ENCODE assay signal across 2 cellular contexts in the genomic region with DNA sequence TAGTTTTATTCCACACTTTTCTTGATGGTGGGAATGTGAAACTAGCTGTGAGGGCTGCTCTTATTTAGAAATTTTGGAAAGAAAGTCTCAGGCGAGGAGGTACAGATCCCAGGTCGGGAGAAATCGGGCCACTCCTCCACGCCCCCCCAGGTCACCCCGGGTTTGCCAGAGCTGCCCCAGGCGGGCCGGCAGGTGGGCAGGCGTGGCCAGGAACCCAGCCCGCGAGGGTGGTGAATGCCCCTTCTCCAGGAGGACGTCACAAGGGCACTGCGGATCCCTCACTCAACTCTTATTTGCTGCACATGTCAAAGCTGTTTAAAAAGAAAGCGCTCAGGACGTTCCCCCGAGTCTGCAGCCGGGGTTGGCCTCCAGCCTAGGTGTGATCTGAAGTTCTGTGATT.
TF ChIP-seq lines count a peak whose summit lies in the region.

No MANE protein-coding gene starts in this region.

TF ChIP-seq in A549, 52 proteins besides CTCF, POLR2A, EP300 and RAD21:
- TF ChIP-seq, protein P1, sequence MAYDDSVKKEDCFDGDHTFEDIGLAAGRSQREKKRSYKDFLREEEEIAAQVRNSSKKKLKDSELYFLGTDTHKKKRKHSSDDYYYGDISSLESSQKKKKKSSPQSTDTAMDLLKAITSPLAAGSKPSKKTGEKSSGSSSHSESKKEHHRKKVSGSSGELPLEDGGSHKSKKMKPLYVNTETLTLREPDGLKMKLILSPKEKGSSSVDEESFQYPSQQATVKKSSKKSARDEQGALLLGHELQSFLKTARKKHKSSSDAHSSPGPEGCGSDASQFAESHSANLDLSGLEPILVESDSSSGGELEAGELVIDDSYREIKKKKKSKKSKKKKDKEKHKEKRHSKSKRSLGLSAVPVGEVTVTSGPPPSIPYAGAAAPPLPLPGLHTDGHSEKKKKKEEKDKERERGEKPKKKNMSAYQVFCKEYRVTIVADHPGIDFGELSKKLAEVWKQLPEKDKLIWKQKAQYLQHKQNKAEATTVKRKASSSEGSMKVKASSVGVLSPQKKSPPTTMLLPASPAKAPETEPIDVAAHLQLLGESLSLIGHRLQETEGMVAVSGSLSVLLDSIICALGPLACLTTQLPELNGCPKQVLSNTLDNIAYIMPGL (CRISPR knock-in tag; IDR thresholded peaks at IDR 0.05; ENCODE audit: borderline replicate concordance), result no peak
- TF ChIP-seq, protein P2, sequence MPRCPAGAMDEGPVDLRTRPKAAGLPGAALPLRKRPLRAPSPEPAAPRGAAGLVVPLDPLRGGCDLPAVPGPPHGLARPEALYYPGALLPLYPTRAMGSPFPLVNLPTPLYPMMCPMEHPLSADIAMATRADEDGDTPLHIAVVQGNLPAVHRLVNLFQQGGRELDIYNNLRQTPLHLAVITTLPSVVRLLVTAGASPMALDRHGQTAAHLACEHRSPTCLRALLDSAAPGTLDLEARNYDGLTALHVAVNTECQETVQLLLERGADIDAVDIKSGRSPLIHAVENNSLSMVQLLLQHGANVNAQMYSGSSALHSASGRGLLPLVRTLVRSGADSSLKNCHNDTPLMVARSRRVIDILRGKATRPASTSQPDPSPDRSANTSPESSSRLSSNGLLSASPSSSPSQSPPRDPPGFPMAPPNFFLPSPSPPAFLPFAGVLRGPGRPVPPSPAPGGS (IDR thresholded peaks at IDR 0.05), result no peak
- TF ChIP-seq ZC3H11A (IDR thresholded peaks at IDR 0.05) (no peak), GATA3 (IDR thresholded peaks at IDR 0.05; ENCODE audit: borderline replicate concordance) (no peak), MYC (IDR thresholded peaks at IDR 0.05; ENCODE audit: borderline replicate concordance, low read length) (no peak), CHD2 (IDR thresholded peaks at IDR 0.05; ENCODE audit: low read length, partially characterized antibody) (no peak), CEBPB (IDR thresholded peaks at IDR 0.05) (no peak), MAFK (IDR thresholded peaks at IDR 0.05; ENCODE audit: partially characterized antibody) (no peak), TP53 (CRISPR knock-in tag; IDR thresholded peaks at IDR 0.05) (no peak)
- TF ChIP-seq, protein P3, sequence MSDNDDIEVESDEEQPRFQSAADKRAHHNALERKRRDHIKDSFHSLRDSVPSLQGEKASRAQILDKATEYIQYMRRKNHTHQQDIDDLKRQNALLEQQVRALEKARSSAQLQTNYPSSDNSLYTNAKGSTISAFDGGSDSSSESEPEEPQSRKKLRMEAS (IDR thresholded peaks at IDR 0.05), result no peak
- TF ChIP-seq, protein P4, sequence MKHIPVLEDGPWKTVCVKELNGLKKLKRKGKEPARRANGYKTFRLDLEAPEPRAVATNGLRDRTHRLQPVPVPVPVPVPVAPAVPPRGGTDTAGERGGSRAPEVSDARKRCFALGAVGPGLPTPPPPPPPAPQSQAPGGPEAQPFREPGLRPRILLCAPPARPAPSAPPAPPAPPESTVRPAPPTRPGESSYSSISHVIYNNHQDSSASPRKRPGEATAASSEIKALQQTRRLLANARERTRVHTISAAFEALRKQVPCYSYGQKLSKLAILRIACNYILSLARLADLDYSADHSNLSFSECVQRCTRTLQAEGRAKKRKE (CRISPR knock-in tag; IDR thresholded peaks at IDR 0.05; ENCODE audit: low read depth), result no peak

TF ChIP-seq in GM23338, 12 proteins besides CTCF, POLR2A, EP300 and RAD21:
- no peak for TF ChIP-seq STAT1 (IDR thresholded peaks at IDR 0.05; ENCODE audit: unreplicated experiment)
- TF ChIP-seq, protein P5, sequence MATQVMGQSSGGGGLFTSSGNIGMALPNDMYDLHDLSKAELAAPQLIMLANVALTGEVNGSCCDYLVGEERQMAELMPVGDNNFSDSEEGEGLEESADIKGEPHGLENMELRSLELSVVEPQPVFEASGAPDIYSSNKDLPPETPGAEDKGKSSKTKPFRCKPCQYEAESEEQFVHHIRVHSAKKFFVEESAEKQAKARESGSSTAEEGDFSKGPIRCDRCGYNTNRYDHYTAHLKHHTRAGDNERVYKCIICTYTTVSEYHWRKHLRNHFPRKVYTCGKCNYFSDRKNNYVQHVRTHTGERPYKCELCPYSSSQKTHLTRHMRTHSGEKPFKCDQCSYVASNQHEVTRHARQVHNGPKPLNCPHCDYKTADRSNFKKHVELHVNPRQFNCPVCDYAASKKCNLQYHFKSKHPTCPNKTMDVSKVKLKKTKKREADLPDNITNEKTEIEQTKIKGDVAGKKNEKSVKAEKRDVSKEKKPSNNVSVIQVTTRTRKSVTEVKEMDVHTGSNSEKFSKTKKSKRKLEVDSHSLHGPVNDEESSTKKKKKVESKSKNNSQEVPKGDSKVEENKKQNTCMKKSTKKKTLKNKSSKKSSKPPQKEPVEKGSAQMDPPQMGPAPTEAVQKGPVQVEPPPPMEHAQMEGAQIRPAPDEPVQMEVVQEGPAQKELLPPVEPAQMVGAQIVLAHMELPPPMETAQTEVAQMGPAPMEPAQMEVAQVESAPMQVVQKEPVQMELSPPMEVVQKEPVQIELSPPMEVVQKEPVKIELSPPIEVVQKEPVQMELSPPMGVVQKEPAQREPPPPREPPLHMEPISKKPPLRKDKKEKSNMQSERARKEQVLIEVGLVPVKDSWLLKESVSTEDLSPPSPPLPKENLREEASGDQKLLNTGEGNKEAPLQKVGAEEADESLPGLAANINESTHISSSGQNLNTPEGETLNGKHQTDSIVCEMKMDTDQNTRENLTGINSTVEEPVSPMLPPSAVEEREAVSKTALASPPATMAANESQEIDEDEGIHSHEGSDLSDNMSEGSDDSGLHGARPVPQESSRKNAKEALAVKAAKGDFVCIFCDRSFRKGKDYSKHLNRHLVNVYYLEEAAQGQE (IDR thresholded peaks at IDR 0.05; ENCODE audit: unreplicated experiment), result no peak
- TF ChIP-seq ZNF331 (CRISPR knock-in tag; IDR thresholded peaks at IDR 0.05; ENCODE audit: low read depth), result no peak
- TF ChIP-seq POLR2AphosphoS5 (IDR thresholded peaks at IDR 0.05; ENCODE audit: low read depth), result no peak
- no peak for TF ChIP-seq EZH2phosphoT487 (IDR thresholded peaks at IDR 0.05; ENCODE audit: unreplicated experiment)
- TF ChIP-seq, protein P6, sequence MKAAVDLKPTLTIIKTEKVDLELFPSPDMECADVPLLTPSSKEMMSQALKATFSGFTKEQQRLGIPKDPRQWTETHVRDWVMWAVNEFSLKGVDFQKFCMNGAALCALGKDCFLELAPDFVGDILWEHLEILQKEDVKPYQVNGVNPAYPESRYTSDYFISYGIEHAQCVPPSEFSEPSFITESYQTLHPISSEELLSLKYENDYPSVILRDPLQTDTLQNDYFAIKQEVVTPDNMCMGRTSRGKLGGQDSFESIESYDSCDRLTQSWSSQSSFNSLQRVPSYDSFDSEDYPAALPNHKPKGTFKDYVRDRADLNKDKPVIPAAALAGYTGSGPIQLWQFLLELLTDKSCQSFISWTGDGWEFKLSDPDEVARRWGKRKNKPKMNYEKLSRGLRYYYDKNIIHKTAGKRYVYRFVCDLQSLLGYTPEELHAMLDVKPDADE (IDR thresholded peaks at IDR 0.05), result no peak
- TF ChIP-seq CREB1 (CRISPR knock-in tag; IDR thresholded peaks at IDR 0.05; ENCODE audit: low read depth), result no peak
- TF ChIP-seq ZNF114 (CRISPR knock-in tag; IDR thresholded peaks at IDR 0.05), result no peak
- TF ChIP-seq NANOG (IDR thresholded peaks at IDR 0.05; ENCODE audit: borderline replicate concordance), result no peak
- TF ChIP-seq, protein P7, sequence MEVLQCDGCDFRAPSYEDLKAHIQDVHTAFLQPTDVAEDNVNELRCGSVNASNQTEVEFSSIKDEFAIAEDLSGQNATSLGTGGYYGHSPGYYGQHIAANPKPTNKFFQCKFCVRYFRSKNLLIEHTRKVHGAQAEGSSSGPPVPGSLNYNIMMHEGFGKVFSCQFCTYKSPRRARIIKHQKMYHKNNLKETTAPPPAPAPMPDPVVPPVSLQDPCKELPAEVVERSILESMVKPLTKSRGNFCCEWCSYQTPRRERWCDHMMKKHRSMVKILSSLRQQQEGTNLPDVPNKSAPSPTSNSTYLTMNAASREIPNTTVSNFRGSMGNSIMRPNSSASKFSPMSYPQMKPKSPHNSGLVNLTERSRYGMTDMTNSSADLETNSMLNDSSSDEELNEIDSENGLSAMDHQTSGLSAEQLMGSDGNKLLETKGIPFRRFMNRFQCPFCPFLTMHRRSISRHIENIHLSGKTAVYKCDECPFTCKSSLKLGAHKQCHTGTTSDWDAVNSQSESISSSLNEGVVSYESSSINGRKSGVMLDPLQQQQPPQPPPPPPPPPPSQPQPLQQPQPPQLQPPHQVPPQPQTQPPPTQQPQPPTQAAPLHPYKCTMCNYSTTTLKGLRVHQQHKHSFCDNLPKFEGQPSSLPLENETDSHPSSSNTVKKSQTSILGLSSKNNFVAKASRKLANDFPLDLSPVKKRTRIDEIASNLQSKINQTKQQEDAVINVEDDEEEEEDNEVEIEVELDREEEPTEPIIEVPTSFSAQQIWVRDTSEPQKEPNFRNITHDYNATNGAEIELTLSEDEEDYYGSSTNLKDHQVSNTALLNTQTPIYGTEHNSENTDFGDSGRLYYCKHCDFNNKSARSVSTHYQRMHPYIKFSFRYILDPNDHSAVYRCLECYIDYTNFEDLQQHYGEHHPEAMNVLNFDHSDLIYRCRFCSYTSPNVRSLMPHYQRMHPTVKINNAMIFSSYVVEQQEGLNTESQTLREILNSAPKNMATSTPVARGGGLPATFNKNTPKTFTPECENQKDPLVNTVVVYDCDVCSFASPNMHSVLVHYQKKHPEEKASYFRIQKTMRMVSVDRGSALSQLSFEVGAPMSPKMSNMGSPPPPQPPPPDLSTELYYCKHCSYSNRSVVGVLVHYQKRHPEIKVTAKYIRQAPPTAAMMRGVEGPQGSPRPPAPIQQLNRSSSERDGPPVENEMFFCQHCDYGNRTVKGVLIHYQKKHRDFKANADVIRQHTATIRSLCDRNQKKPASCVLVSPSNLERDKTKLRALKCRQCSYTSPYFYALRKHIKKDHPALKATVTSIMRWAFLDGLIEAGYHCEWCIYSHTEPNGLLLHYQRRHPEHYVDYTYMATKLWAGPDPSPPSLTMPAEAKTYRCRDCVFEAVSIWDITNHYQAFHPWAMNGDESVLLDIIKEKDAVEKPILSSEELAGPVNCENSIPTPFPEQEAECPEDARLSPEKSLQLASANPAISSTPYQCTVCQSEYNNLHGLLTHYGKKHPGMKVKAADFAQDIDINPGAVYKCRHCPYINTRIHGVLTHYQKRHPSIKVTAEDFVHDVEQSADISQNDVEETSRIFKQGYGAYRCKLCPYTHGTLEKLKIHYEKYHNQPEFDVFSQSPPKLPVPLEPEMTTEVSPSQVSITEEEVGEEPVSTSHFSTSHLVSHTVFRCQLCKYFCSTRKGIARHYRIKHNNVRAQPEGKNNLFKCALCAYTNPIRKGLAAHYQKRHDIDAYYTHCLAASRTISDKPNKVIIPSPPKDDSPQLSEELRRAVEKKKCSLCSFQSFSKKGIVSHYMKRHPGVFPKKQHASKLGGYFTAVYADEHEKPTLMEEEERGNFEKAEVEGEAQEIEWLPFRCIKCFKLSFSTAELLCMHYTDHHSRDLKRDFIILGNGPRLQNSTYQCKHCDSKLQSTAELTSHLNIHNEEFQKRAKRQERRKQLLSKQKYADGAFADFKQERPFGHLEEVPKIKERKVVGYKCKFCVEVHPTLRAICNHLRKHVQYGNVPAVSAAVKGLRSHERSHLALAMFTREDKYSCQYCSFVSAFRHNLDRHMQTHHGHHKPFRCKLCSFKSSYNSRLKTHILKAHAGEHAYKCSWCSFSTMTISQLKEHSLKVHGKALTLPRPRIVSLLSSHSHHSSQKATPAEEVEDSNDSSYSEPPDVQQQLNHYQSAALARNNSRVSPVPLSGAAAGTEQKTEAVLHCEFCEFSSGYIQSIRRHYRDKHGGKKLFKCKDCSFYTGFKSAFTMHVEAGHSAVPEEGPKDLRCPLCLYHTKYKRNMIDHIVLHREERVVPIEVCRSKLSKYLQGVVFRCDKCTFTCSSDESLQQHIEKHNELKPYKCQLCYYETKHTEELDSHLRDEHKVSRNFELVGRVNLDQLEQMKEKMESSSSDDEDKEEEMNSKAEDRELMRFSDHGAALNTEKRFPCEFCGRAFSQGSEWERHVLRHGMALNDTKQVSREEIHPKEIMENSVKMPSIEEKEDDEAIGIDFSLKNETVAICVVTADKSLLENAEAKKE (CRISPR knock-in tag; IDR thresholded peaks at IDR 0.05), result no peak
- no peak for TF ChIP-seq EZH2 (IDR thresholded peaks at IDR 0.05; ENCODE audit: low read depth, unreplicated experiment)
- no peak for TF ChIP-seq JUNB (IDR thresholded peaks at IDR 0.05; ENCODE audit: unreplicated experiment)
